Comparison of ENCODE assay signal across 8 cellular contexts in genomic region chr17:58005728-58006562, GRCh38. TPM values are rescaled to one million over a fixed set of nuclear protein-coding genes. Genes with fewer than 3 reads are reported as not detected.
DNase-seq lines count a peak whose midpoint lies in the region; ATAC-seq, FAIRE-seq and TF ChIP-seq lines count a peak whose summit lies in the region.

No MANE protein-coding gene starts in this region.

- H3K36me3 ChIP-seq in kidney (ENCODE audit: control insufficient read depth in 1 of 2, insufficient read depth in 2 of 2, low read length in 2 of 2): peaks cover 25 to 35% of the 10 kb centered on the region in 2 donors

- no peaks in the 10 kb centered on the region for H3K27me3 Mint-ChIP-seq in T-helper 2 cell treated with Interferon-gamma antibody and Interleukin-4, amounts not matched to agents 5 μg/mL and 100 μg/mL, for 36 hours (ENCODE audit: low read depth)

- no peak for ATAC-seq in activated naive CD4-positive, alpha-beta T cell treated with anti-CD3 and anti-CD28 coated beads, Interleukin-2, amount 50 U/mL, for 72 hours
- ATAC-seq in GM19351 (IDR thresholded peaks at IDR 0.05; ENCODE audit: unreplicated experiment): no peak

- peak overlapping the region; percentile 96 for H3K27ac Mint-ChIP-seq in T-helper 2 cell treated with Interferon-gamma antibody and Interleukin-4, amounts not matched to agents 5 μg/mL and 100 μg/mL, for 36 hours
- peak overlapping the region; percentile 99 to 100 for H3K27ac Mint-ChIP-seq in activated naive CD4-positive, alpha-beta T cell treated with anti-CD3 and anti-CD28 coated beads, Interleukin-2, amount 50 U/mL, for 72 hours

- H3K4me3 ChIP-seq in kidney (ENCODE audit: low read length in 2 of 2): peak overlapping the region; percentile 83 to 100

- H3K27ac ChIP-seq in kidney (ENCODE audit: low read depth in 2 of 2, low read length in 2 of 2) (peak overlapping the region; percentile 98 to 99), temporal lobe (ENCODE audit: low read depth, low read length) (peak overlapping the region; percentile 97)

- no peak for DNase-seq in T-helper 2 cell treated with Interferon-gamma antibody and Interleukin-4, amounts not matched to agents 5 μg/mL and 100 μg/mL, for 36 hours (ENCODE audit: low spot score)
- DNase-seq in T-helper 2 cell (no peak), kidney (no peak), SW 1271 (lab: John Stamatoyannopoulos, UW) (no peak), AG20443 (ENCODE audit: low spot score) (no peak)
- peak in 1 of 2 donors; percentile 59 for DNase-seq in activated naive CD4-positive, alpha-beta T cell treated with anti-CD3 and anti-CD28 coated beads, Interleukin-2, amount 50 U/mL, for 72 hours (ENCODE audit: low spot score in 2 of 2)

- FAIRE-seq in kidney (lab: Jason Lieb, UNC): no peak

- peaks cover 25 to 26% of the 10 kb centered on the region in 2 donors for H3K4me1 ChIP-seq in kidney (ENCODE audit: control insufficient read depth in 1 of 2, insufficient read depth in 1 of 2, low read depth in 1 of 2, low read length in 2 of 2)

- no peak for TF ChIP-seq CTCF in kidney (IDR thresholded peaks at IDR 0.05; ENCODE audit: borderline replicate concordance, extremely low read depth, insufficient read depth)

- H3K36me3 Mint-ChIP-seq in T-helper 2 cell treated with Interferon-gamma antibody and Interleukin-4, amounts not matched to agents 5 μg/mL and 100 μg/mL, for 36 hours (ENCODE audit: low read depth): peaks cover 61% of the 10 kb centered on the region
- H3K36me3 Mint-ChIP-seq in activated naive CD4-positive, alpha-beta T cell treated with anti-CD3 and anti-CD28 coated beads, Interleukin-2, amount 50 U/mL, for 72 hours: peaks cover 54 to 59% of the 10 kb centered on the region in 2 donors

- intact Hi-C loops in kidney (cut with DNase I): no loop called here

- no peaks in the 10 kb centered on the region for H3K9me3 ChIP-seq in kidney (ENCODE audit: control insufficient read depth in 1 of 2, low read length in 2 of 2)

- peaks cover 43% of the 10 kb centered on the region for H3K4me1 Mint-ChIP-seq in T-helper 2 cell treated with Interferon-gamma antibody and Interleukin-4, amounts not matched to agents 5 μg/mL and 100 μg/mL, for 36 hours (ENCODE audit: low read depth)

- H3K4me3 Mint-ChIP-seq in T-helper 2 cell treated with Interferon-gamma antibody and Interleukin-4, amounts not matched to agents 5 μg/mL and 100 μg/mL, for 36 hours: peak overlapping the region; percentile 93

- H3K9me3 Mint-ChIP-seq in T-helper 2 cell treated with Interferon-gamma antibody and Interleukin-4, amounts not matched to agents 5 μg/mL and 100 μg/mL, for 36 hours: no peaks in the 10 kb centered on the region
- H3K9me3 Mint-ChIP-seq in activated naive CD4-positive, alpha-beta T cell treated with anti-CD3 and anti-CD28 coated beads, Interleukin-2, amount 50 U/mL, for 72 hours: no peaks in the 10 kb centered on the region

- H3K9ac ChIP-seq in kidney (ENCODE audit: low read length in 2 of 2): peak overlapping the region; percentile 92 to 100

RNA-seq across cellular contexts. Expression of gene SRSF1, which starts 1.1 kb away (rescaled TPM):
- total RNA-seq in activated naive CD4-positive, alpha-beta T cell treated with anti-CD3 and anti-CD28 coated beads, Interleukin-2, amount 50 U/mL, for 72 hours: 100 to 1,000 TPM; 188 to 351 TPM
- 177 TPM for total RNA-seq in kidney
- 69.8 TPM for polyA plus RNA-seq in kidney (ENCODE audit: insufficient read depth, low read depth, low replicate concordance)
- total RNA-seq in temporal lobe: 217 TPM

RNA-seq across cellular contexts. Expression of gene VEZF1, which starts 17.9 kb away (rescaled TPM):
- total RNA-seq in activated naive CD4-positive, alpha-beta T cell treated with anti-CD3 and anti-CD28 coated beads, Interleukin-2, amount 50 U/mL, for 72 hours: 10 to 100 TPM; 23.1 to 31.3 TPM
- total RNA-seq in kidney (92.5 TPM), temporal lobe (55.6 TPM)
- polyA plus RNA-seq in kidney (ENCODE audit: insufficient read depth, low read depth, low replicate concordance): 26.0 TPM

RNA-seq across cellular contexts. Expression of gene CUEDC1, which starts 50.7 kb away (rescaled TPM):
- under 1 TPM in 1 of 2 donors, not detected in 1; 0.84 TPM for total RNA-seq in activated naive CD4-positive, alpha-beta T cell treated with anti-CD3 and anti-CD28 coated beads, Interleukin-2, amount 50 U/mL, for 72 hours
- total RNA-seq in kidney: 52.3 TPM
- 33.0 TPM for polyA plus RNA-seq in kidney (ENCODE audit: insufficient read depth, low read depth, low replicate concordance)
- total RNA-seq in temporal lobe: 9.1 TPM
